10 cellular contexts compared by ENCODE assay signal in genomic region chr17:65564793-65565192, GRCh38. TPM values are rescaled to one million over a fixed set of nuclear protein-coding genes. Genes with fewer than 3 reads are reported as not detected.
DNase-seq lines count a peak whose midpoint lies in the region; ATAC-seq and TF ChIP-seq lines count a peak whose summit lies in the region.
"Had no signal": no experiment of that assay in that cellular context is flagged by ENCODE, and none has a peak within 500 bp of the region (broad histone marks: within the 10 kb centered on the region; RNA-seq: fewer than 3 reads in every experiment).

No MANE protein-coding gene starts in this region.

- H3K36me3 Mint-ChIP-seq in CD8-positive, alpha-beta memory T cell, result peaks cover 0 to 3% (median 0%) of the 10 kb centered on the region in 3 donors

- no peaks in the 10 kb centered on the region for H3K9me3 ChIP-seq in WERI-Rb-1 (ENCODE audit: severe bottlenecking)
- H3K9me3 ChIP-seq in aorta (ENCODE audit: control insufficient read depth, low read length), result no peaks in the 10 kb centered on the region
- H3K9me3 ChIP-seq in CD8-positive, alpha-beta memory T cell (ENCODE audit: low read length), result no peaks in the 10 kb centered on the region
- H3K9me3 ChIP-seq: esophagus squamous epithelium had no signal

- H3K27ac ChIP-seq in WERI-Rb-1 (no peak overlapping the region), aorta (ENCODE audit: low read depth in 1 of 2, low read length in 2 of 2) (peak overlapping the region in 1 of 2 donors; percentile 23)
- no peak overlapping the region for H3K27ac ChIP-seq in CD8-positive, alpha-beta memory T cell (ENCODE audit: low read depth, low read length)

- H3K27ac Mint-ChIP-seq in CD8-positive, alpha-beta memory T cell, result no peak overlapping the region
- H3K27ac Mint-ChIP-seq: activated T-cell treated with anti-CD3 and anti-CD28 coated beads, Interleukin-2, amount 50 U/mL, for 72 hours had no signal

- no peak overlapping the region for H3K4me3 Mint-ChIP-seq in CD8-positive, alpha-beta memory T cell
- H3K4me3 Mint-ChIP-seq: activated T-cell treated with anti-CD3 and anti-CD28 coated beads, Interleukin-2, amount 50 U/mL, for 72 hours had no signal

- CTCF ChIA-PET in CD8-positive, alpha-beta memory T cell (lab: Charles Lee), result interaction anchor here (1.0 to 1.4 kb wide), 2 partner anchors 8 to 9 kb away, joined by 3 read pairs; no protein-coding TSS in a partner anchor

- intact Hi-C loops in aorta (cut with DNase I), result loop anchor here in 1 of 2 donors (5.0 kb wide), 1 partner anchor 223 kb away; no protein-coding TSS in a partner anchor

- peaks cover 1 to 14% of the 10 kb centered on the region in 2 donors for H3K27me3 Mint-ChIP-seq in CD8-positive, alpha-beta memory T cell

- H3K36me3 ChIP-seq in WERI-Rb-1 (no peaks in the 10 kb centered on the region), aorta (ENCODE audit: control insufficient read depth in 1 of 2, insufficient read depth in 2 of 2, low read length in 1 of 2) (no peaks in the 10 kb centered on the region)
- H3K36me3 ChIP-seq in CD8-positive, alpha-beta memory T cell (ENCODE audit: insufficient read depth, low read length), result no peaks in the 10 kb centered on the region
- H3K36me3 ChIP-seq: esophagus squamous epithelium had no signal

- no peak for TF ChIP-seq CTCF in WERI-Rb-1 (IDR thresholded peaks at IDR 0.05; ENCODE audit: low read depth, low read length)

- no peaks in the 10 kb centered on the region for H3K9me3 Mint-ChIP-seq in CD8-positive, alpha-beta memory T cell
- H3K9me3 Mint-ChIP-seq: activated T-cell treated with anti-CD3 and anti-CD28 coated beads, Interleukin-2, amount 50 U/mL, for 72 hours had no signal

- H3K4me1 Mint-ChIP-seq in CD8-positive, alpha-beta memory T cell, result peaks cover 15 to 22% (median 18%) of the 10 kb centered on the region in 3 donors

- H3K4me3 ChIP-seq in WERI-Rb-1 (ENCODE audit: low read depth, low read length) (no peak overlapping the region; the same call in 1 of the 2 replicates), aorta (ENCODE audit: low read length in 2 of 2) (no peak overlapping the region)
- H3K4me3 ChIP-seq in CD8-positive, alpha-beta memory T cell (ENCODE audit: low read length), result no peak overlapping the region
- H3K4me3 ChIP-seq: esophagus squamous epithelium had no signal

- H3K27me3 ChIP-seq in WERI-Rb-1 (ENCODE audit: insufficient read depth, low read depth, severe bottlenecking) (no peaks in the 10 kb centered on the region), aorta (ENCODE audit: control insufficient read depth in 1 of 2, insufficient read depth in 2 of 2, low read length in 1 of 2) (no peaks in the 10 kb centered on the region)
- H3K27me3 ChIP-seq in CD8-positive, alpha-beta memory T cell (ENCODE audit: insufficient read depth, low read length, poor library complexity, severe bottlenecking), result no peaks in the 10 kb centered on the region

- DNase-seq in NCI-H146 treated with DMSO at 0.1 percent for 48 hours (lab: John Stamatoyannopoulos, UW; ENCODE audit: unreplicated experiment) (peak; percentile 31), WERI-Rb-1 (peak; percentile 69), inferior parietal cortex (ENCODE audit: extremely low spot score) (peak; percentile 34), superior temporal gyrus (ENCODE audit: extremely low spot score) (peak; percentile 56), NCI-H2029 (lab: John Stamatoyannopoulos, UW) (no peak), aorta (no peak)
- no peak for DNase-seq in CD8-positive, alpha-beta memory T cell
- DNase-seq: activated T-cell treated with anti-CD3 and anti-CD28 coated beads, Interleukin-2, amount 50 U/mL, for 72 hours; esophagus squamous epithelium had no signal

- POLR2A ChIA-PET in CD8-positive, alpha-beta memory T cell (lab: Charles Lee), result no interaction called here

- WGBS in aorta, 2 donors, result 16 to 17% methylated on average over 8 of the region's 8 CpGs

- no peak for ATAC-seq in GM18498 (IDR thresholded peaks at IDR 0.05; ENCODE audit: unreplicated experiment)
- ATAC-seq in aorta (ENCODE audit: low FRiP score), result no peak
- ATAC-seq: activated T-cell treated with anti-CD3 and anti-CD28 coated beads, Interleukin-2, amount 50 U/mL, for 72 hours had no signal

- H3K4me1 ChIP-seq in aorta (ENCODE audit: control insufficient read depth in 1 of 2, insufficient read depth in 2 of 2, low read length in 2 of 2), result no peaks in the 10 kb centered on the region
- H3K4me1 ChIP-seq in CD8-positive, alpha-beta memory T cell (ENCODE audit: insufficient read depth, low read length), result peaks cover 14% of the 10 kb centered on the region

RNA-seq across cellular contexts. Expression of gene AXIN2, which starts 3.3 kb away (rescaled TPM):
- 10 to 100 TPM; 12.8 to 13.8 TPM for total RNA-seq in aorta
- 10 to 100 TPM in 1 of 2 donors, 1 to 10 TPM in 1; 6.3 to 10.1 TPM for polyA plus RNA-seq in aorta
- total RNA-seq in CD8-positive, alpha-beta memory T cell, result 1 to 10 TPM; 3.8 TPM
- 3.6 TPM for polyA plus RNA-seq in CD8-positive, alpha-beta memory T cell

Comparison
In these comparisons a context has a peak if more than half of its experiments do, and no peak if none do; other contexts are left out.
1. DNase-seq: peak in NCI-H146 treated with DMSO at 0.1 percent for 48 hours (single experiment), WERI-Rb-1 (single experiment), inferior parietal cortex (single experiment) and superior temporal gyrus (single experiment); none in NCI-H2029 (single experiment), aorta (0 of 2) and CD8-positive, alpha-beta memory T cell (0 of 5).